Comparison of ENCODE assay signal across 7 cellular contexts in the genomic region with DNA sequence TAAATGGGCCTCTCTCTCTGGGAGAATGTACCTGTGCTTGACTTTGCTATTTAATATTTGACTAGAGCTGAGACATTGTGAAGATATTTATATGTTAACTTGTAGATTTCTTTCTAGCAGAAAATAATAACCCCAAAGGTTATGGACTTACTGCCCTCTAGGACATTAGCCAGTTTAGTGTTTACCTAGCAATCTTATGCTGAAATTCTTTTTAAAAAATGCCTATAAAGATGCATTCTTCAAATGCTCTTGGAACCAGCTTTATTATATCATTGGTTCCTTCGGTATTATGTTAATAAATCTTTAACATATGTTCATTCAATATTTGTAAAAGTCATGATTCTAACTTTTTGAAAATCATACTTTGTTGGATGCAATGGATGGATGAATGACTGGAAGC.
"Had no signal": no experiment of that assay in that cellular context is flagged by ENCODE, and none has a peak within 500 bp of the region (broad histone marks: within the 10 kb centered on the region; RNA-seq: fewer than 3 reads in every experiment).

No MANE protein-coding gene starts in this region.

- ATAC-seq: HepG2, K562 had no signal

- FAIRE-seq: HepG2, HTR-8/SVneo, K562 had no signal

- H3K27ac ChIP-seq: HL-60 had no signal

- H3K4me3 ChIP-seq: K562 had no signal

- DNase-seq: IMR-90, KBM-7, KG1 had no signal
